ENCODE assay signal across 8 cellular contexts in genomic region chr6:2841264-2842138, GRCh38. TPM values are rescaled to one million over a fixed set of nuclear protein-coding genes. Genes with fewer than 3 reads are reported as not detected.
DNase-seq lines count a peak whose midpoint lies in the region; ATAC-seq lines count a peak whose summit lies in the region.

TSS of gene SERPINB1 (minus strand) at chr6:2841863. CDS start at chr6:2840586, 1,277 bp downstream.

- DNase-seq in HuH-7.5 (ENCODE audit: low spot score): peak; percentile 55
- peak; percentile 95 for DNase-seq in RPMI8226
- peak; percentile 67 for DNase-seq in activated T-helper 9 cell treated with anti-CD3 and anti-CD28 coated beads, Interleukin-2, amount 50 U/mL, for 16 hours (ENCODE audit: low read depth)
- peak; percentile 95 for DNase-seq in fibroblast of peridontal ligament (ENCODE audit: extremely low read depth)
- peak; percentile 56 to 82 (median 66) for DNase-seq in naive thymus-derived CD8-positive, alpha-beta T cell
- DNase-seq in stimulated activated naive B cell treated with anti-CD40 and anti-IgM and Interleukin-4, amounts not matched to agents 10 μg/mL and 1 μg/mL and 100 μg/mL, for 72 hours: peak; percentile 88

- peak within 1 kb of the TSS; percentile 41 to 77 (median 60) for H3K4me3 ChIP-seq in BLaER1 treated with 17β-estradiol and CSF1 and Interleukin-3, amounts not matched to agents 10 nM and 100 nM

- H3K4me1 Mint-ChIP-seq in naive thymus-derived CD8-positive, alpha-beta T cell: peaks cover 22 to 71% (median 50%) of the 10 kb centered on the region in 4 donors
- H3K4me1 Mint-ChIP-seq in stimulated activated naive B cell treated with anti-CD40 and anti-IgM and Interleukin-4, amounts not matched to agents 10 μg/mL and 1 μg/mL and 100 μg/mL, for 72 hours: peaks cover 31 to 65% of the 10 kb centered on the region in 2 donors

- peaks cover 0 to 72% (median 64%) of the 10 kb centered on the region in 11 experiments; a peak in 21 of 22 replicates for H3K27me3 ChIP-seq in BLaER1 treated with 17β-estradiol and CSF1 and Interleukin-3, amounts not matched to agents 10 nM and 100 nM

- H3K4me1 ChIP-seq in BLaER1 treated with 17β-estradiol and CSF1 and Interleukin-3, amounts not matched to agents 10 nM and 100 nM: peaks cover 37 to 71% (median 47%) of the 10 kb centered on the region in 10 experiments

- peak within 1 kb of the TSS; percentile 86 to 95 (median 90) for H3K4me3 Mint-ChIP-seq in naive thymus-derived CD8-positive, alpha-beta T cell
- peak within 1 kb of the TSS; percentile 89 to 94 for H3K4me3 Mint-ChIP-seq in stimulated activated naive B cell treated with anti-CD40 and anti-IgM and Interleukin-4, amounts not matched to agents 10 μg/mL and 1 μg/mL and 100 μg/mL, for 72 hours

- peak; percentile 85 for ATAC-seq in GM19438 (IDR thresholded peaks at IDR 0.05; ENCODE audit: low read depth, unreplicated experiment)
- peak; percentile 78 for ATAC-seq in naive thymus-derived CD8-positive, alpha-beta T cell
- peak; percentile 89 to 92 for ATAC-seq in stimulated activated naive B cell treated with anti-CD40 and anti-IgM and Interleukin-4, amounts not matched to agents 10 μg/mL and 1 μg/mL and 100 μg/mL, for 72 hours (replicated peaks)

- POLR2A ChIA-PET in naive thymus-derived CD8-positive, alpha-beta T cell (lab: Charles Lee): interaction anchor here (0.8 to 5.6 kb wide), 36 partner anchors 9 to 227 kb away, joined by 3 to 76 read pairs (median 7); partner anchors contain the start of genes RIPK1, SERPINB6, SERPINB9 and WRNIP1

- H3K27ac ChIP-seq in BLaER1 treated with 17β-estradiol and CSF1 and Interleukin-3, amounts not matched to agents 10 nM and 100 nM: peak within 1 kb of the TSS; percentile 66 to 90 (median 81)

- H3K9ac ChIP-seq in BLaER1 treated with 17β-estradiol and CSF1 and Interleukin-3, amounts not matched to agents 10 nM and 100 nM: peak within 1 kb of the TSS; percentile 67 to 88 (median 76)

- peaks cover 0 to 30% (median 6%) of the 10 kb centered on the region in 3 donors for H3K36me3 Mint-ChIP-seq in naive thymus-derived CD8-positive, alpha-beta T cell
- H3K36me3 Mint-ChIP-seq in stimulated activated naive B cell treated with anti-CD40 and anti-IgM and Interleukin-4, amounts not matched to agents 10 μg/mL and 1 μg/mL and 100 μg/mL, for 72 hours: peaks cover 13 to 22% of the 10 kb centered on the region in 2 donors

- H3K36me3 ChIP-seq in BLaER1 treated with 17β-estradiol and CSF1 and Interleukin-3, amounts not matched to agents 10 nM and 100 nM: peaks cover 0 to 42% (median 21%) of the 10 kb centered on the region in 11 experiments; a peak in 17 of 22 replicates

- H3K27ac Mint-ChIP-seq in naive thymus-derived CD8-positive, alpha-beta T cell: peak within 1 kb of the TSS; percentile 86 to 97 (median 94)
- peak within 1 kb of the TSS; percentile 91 for H3K27ac Mint-ChIP-seq in stimulated activated naive B cell treated with anti-CD40 and anti-IgM and Interleukin-4, amounts not matched to agents 10 μg/mL and 1 μg/mL and 100 μg/mL, for 72 hours

- no peaks in the 10 kb centered on the region for H3K27me3 Mint-ChIP-seq in naive thymus-derived CD8-positive, alpha-beta T cell
- no peaks in the 10 kb centered on the region for H3K27me3 Mint-ChIP-seq in stimulated activated naive B cell treated with anti-CD40 and anti-IgM and Interleukin-4, amounts not matched to agents 10 μg/mL and 1 μg/mL and 100 μg/mL, for 72 hours

- H3K9me3 Mint-ChIP-seq in naive thymus-derived CD8-positive, alpha-beta T cell: no peaks in the 10 kb centered on the region
- no peaks in the 10 kb centered on the region for H3K9me3 Mint-ChIP-seq in stimulated activated naive B cell treated with anti-CD40 and anti-IgM and Interleukin-4, amounts not matched to agents 10 μg/mL and 1 μg/mL and 100 μg/mL, for 72 hours

- H4K20me1 ChIP-seq in BLaER1 treated with 17β-estradiol and CSF1 and Interleukin-3, amounts not matched to agents 10 nM and 100 nM: peaks cover 0 to 47% (median 11%) of the 10 kb centered on the region in 11 experiments; a peak in 14 of 22 replicates

- peaks cover 0 to 8% (median 6%) of the 10 kb centered on the region in 11 experiments; a peak in 9 of 22 replicates for H3K9me3 ChIP-seq in BLaER1 treated with 17β-estradiol and CSF1 and Interleukin-3, amounts not matched to agents 10 nM and 100 nM (replicated peaks in 1 of 11)

- peak within 1 kb of the TSS; percentile 63 to 100 (median 79) for H3K4me2 ChIP-seq in BLaER1 treated with 17β-estradiol and CSF1 and Interleukin-3, amounts not matched to agents 10 nM and 100 nM

RNA-seq across cellular contexts. Expression of gene SERPINB1, which starts in this region (rescaled TPM):
- 10 to 100 TPM; 65.3 to 67.1 TPM for total RNA-seq in naive thymus-derived CD8-positive, alpha-beta T cell
- 100 to 1,000 TPM; 121 to 130 (median 123) TPM for polyA plus RNA-seq in naive thymus-derived CD8-positive, alpha-beta T cell

Comparison
In these comparisons a context has a peak if more than half of its experiments do, and no peak if none do; other contexts are left out.
1. Peak in every context shown above with its lines: DNase-seq, ATAC-seq, H3K4me3 ChIP-seq and H3K27ac ChIP-seq.